17 cellular contexts compared by ENCODE assay signal in the genomic region with DNA sequence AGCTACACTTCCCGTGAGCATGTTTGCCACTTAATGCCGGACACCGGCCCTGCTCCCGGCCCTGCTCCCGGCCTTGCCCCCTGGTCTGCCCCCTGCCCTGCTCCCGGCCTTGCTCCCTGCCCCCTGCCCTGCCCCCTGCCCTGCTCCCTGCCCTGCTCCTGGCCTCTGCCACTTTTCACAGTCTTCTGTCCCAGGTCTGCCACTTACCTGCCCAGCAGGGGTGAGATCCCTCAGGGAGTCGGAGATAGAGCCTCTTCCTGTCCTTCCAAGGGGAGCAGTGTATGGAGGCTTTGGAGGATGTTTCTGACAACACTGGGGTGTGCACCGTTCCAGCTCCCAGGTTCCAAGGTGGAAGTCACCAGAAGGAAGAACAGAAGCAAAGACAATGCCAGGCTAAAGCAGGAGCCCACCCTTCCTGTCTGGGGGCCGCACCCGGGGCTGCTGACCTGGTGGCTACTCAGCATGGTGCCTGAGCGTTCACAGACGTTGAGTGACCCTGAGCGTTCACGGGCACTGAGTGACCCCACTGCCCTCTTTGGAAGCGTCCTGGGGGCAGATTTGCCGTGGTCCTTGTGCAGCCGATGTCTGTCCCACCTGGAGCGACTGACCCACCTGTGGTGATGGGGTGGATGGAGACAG.
DNase-seq lines count a peak whose midpoint lies in the region; ATAC-seq and TF ChIP-seq lines count a peak whose summit lies in the region.
"Had no signal": no experiment of that assay in that cellular context is flagged by ENCODE, and none has a peak within 500 bp of the region (broad histone marks: within the 10 kb centered on the region; RNA-seq: fewer than 3 reads in every experiment).

No MANE protein-coding gene starts in this region.

- H3K27me3 ChIP-seq in right atrium auricular region (no peaks in the 10 kb centered on the region), upper lobe of left lung (no peaks in the 10 kb centered on the region)
- H3K27me3 ChIP-seq: ascending aorta, foreskin keratinocyte had no signal

- H3K27ac Mint-ChIP-seq in central memory CD8-positive, alpha-beta T cell (ENCODE audit: low read depth), result no peak overlapping the region
- peak overlapping the region in 1 of 2 donors; percentile 88 for H3K27ac Mint-ChIP-seq in natural killer cell treated with Interleukin-12 subunit alpha and Interleukin-12 subunit beta and Interleukin-15 and Interleukin-18, amount 100 ng/mL, for 72 hours
- H3K27ac Mint-ChIP-seq: activated CD4-positive, alpha-beta T cell treated with anti-CD3 and anti-CD28 coated beads for 36 hours; nephron had no signal

- TF ChIP-seq POLR2A in upper lobe of left lung (IDR thresholded peaks at IDR 0.05), result no peak

- H3K4me3 ChIP-seq in right atrium auricular region (no peak overlapping the region), upper lobe of left lung (no peak overlapping the region)
- H3K4me3 ChIP-seq: ascending aorta had no signal

- no peak for TF ChIP-seq CTCF in right atrium auricular region (IDR thresholded peaks at IDR 0.05)
- no peak for TF ChIP-seq CTCF in upper lobe of left lung (IDR thresholded peaks at IDR 0.05)

- H3K4me1 Mint-ChIP-seq in central memory CD8-positive, alpha-beta T cell, result peaks cover 36% of the 10 kb centered on the region
- H3K4me1 Mint-ChIP-seq in natural killer cell treated with Interleukin-12 subunit alpha and Interleukin-12 subunit beta and Interleukin-15 and Interleukin-18, amount 100 ng/mL, for 72 hours (ENCODE audit: low read depth in 2 of 2), result peaks cover 30 to 35% of the 10 kb centered on the region in 2 donors

- H3K4me1 ChIP-seq in right atrium auricular region (peaks cover 0 to 9% of the 10 kb centered on the region in 2 donors), upper lobe of left lung (peaks cover 0 to 7% (median 2%) of the 10 kb centered on the region in 4 donors)
- H3K4me1 ChIP-seq: foreskin keratinocyte had no signal

- H3K9me3 ChIP-seq in right atrium auricular region (no peaks in the 10 kb centered on the region), upper lobe of left lung (no peaks in the 10 kb centered on the region)
- H3K9me3 ChIP-seq: ascending aorta had no signal

- DNase-seq in left cardiac atrium (peak; percentile 15), right atrium auricular region (ENCODE audit: low spot score) (no peak), upper lobe of left lung (peak; percentile 14 to 58), NCI-H526 (lab: John Stamatoyannopoulos, UW) (no peak), kidney tubule cell (ENCODE audit: low spot score) (no peak), NCI-H1092 (lab: John Stamatoyannopoulos, UW) (no peak)
- DNase-seq in central memory CD8-positive, alpha-beta T cell (ENCODE audit: low spot score in 2 of 2), result no peak
- peak; percentile 51 for DNase-seq in natural killer cell treated with Interleukin-12 subunit alpha and Interleukin-12 subunit beta and Interleukin-15 and Interleukin-18, amount 100 ng/mL, for 72 hours (ENCODE audit: low spot score)
- DNase-seq: activated CD4-positive, alpha-beta T cell treated with anti-CD3 and anti-CD28 coated beads for 36 hours; foreskin keratinocyte; GF-D8; NCI-H1694 treated with DMSO at 0.1 percent for 48 hours; NCI-H345; SHP77 had no signal

- no peak for ATAC-seq in left cardiac atrium
- no peak for ATAC-seq in central memory CD8-positive, alpha-beta T cell (replicated peaks; ENCODE audit: extremely low read depth, poor library complexity, severe bottlenecking)
- no peak for ATAC-seq in natural killer cell treated with Interleukin-12 subunit alpha and Interleukin-12 subunit beta and Interleukin-15 and Interleukin-18, amount 100 ng/mL, for 72 hours
- ATAC-seq in upper lobe of left lung (ENCODE audit: low FRiP score in 2 of 2), result no peak
- ATAC-seq: activated CD4-positive, alpha-beta T cell treated with anti-CD3 and anti-CD28 coated beads for 36 hours; foreskin keratinocyte had no signal

- 85 to 86% methylated on average over 7 to 18 of the region's 18 CpGs for WGBS in upper lobe of left lung, 2 donors

- peaks cover 7% of the 10 kb centered on the region for H3K27me3 Mint-ChIP-seq in central memory CD8-positive, alpha-beta T cell
- peaks cover 0 to 8% of the 10 kb centered on the region in 2 donors for H3K27me3 Mint-ChIP-seq in natural killer cell treated with Interleukin-12 subunit alpha and Interleukin-12 subunit beta and Interleukin-15 and Interleukin-18, amount 100 ng/mL, for 72 hours
- H3K27me3 Mint-ChIP-seq: activated CD4-positive, alpha-beta T cell treated with anti-CD3 and anti-CD28 coated beads for 36 hours had no signal

- H3K27ac ChIP-seq in right atrium auricular region (no peak overlapping the region), upper lobe of left lung (no peak overlapping the region)
- H3K27ac ChIP-seq: ascending aorta, foreskin keratinocyte had no signal

- H3K36me3 ChIP-seq in right atrium auricular region (no peaks in the 10 kb centered on the region), upper lobe of left lung (no peaks in the 10 kb centered on the region)
- H3K36me3 ChIP-seq: ascending aorta had no signal

- H3K9me3 Mint-ChIP-seq in central memory CD8-positive, alpha-beta T cell, result no peaks in the 10 kb centered on the region
- no peaks in the 10 kb centered on the region for H3K9me3 Mint-ChIP-seq in natural killer cell treated with Interleukin-12 subunit alpha and Interleukin-12 subunit beta and Interleukin-15 and Interleukin-18, amount 100 ng/mL, for 72 hours
- H3K9me3 Mint-ChIP-seq: nephron; T-helper 1 cell treated with Interleukin-12 subunit alpha and Interleukin-12 subunit beta and Interleukin-4 antibody, amounts not matched to agents 30 μg/mL and 1 μg/mL, for 36 hours had no signal

- peaks cover 16% of the 10 kb centered on the region for H3K36me3 Mint-ChIP-seq in central memory CD8-positive, alpha-beta T cell (ENCODE audit: insufficient read depth)
- no peaks in the 10 kb centered on the region for H3K36me3 Mint-ChIP-seq in natural killer cell treated with Interleukin-12 subunit alpha and Interleukin-12 subunit beta and Interleukin-15 and Interleukin-18, amount 100 ng/mL, for 72 hours

- TF ChIP-seq EP300 in upper lobe of left lung (IDR thresholded peaks at IDR 0.05), result no peak

- intact Hi-C loops in left cardiac atrium (cut with DNase I), result no loop called here

- H3K4me3 Mint-ChIP-seq in central memory CD8-positive, alpha-beta T cell, result peak overlapping the region; percentile 78
- peak overlapping the region; percentile 79 for H3K4me3 Mint-ChIP-seq in natural killer cell treated with Interleukin-12 subunit alpha and Interleukin-12 subunit beta and Interleukin-15 and Interleukin-18, amount 100 ng/mL, for 72 hours
- H3K4me3 Mint-ChIP-seq: activated CD4-positive, alpha-beta T cell treated with anti-CD3 and anti-CD28 coated beads for 36 hours; nephron had no signal

Comparison
In these comparisons a context has a peak if more than half of its experiments do, and no peak if none do; other contexts are left out.
1. DNase-seq: peak in left cardiac atrium (single experiment), natural killer cell treated with Interleukin-12 subunit alpha and Interleukin-12 subunit beta and Interleukin-15 and Interleukin-18, amount 100 ng/mL, for 72 hours (single experiment) and upper lobe of left lung (2 of 2); none in right atrium auricular region (single experiment), central memory CD8-positive, alpha-beta T cell (0 of 2), NCI-H526 (0 of 2), kidney tubule cell (single experiment) and NCI-H1092 (single experiment).